Comparison of ENCODE assay signal across 2 cellular contexts in the genomic region with DNA sequence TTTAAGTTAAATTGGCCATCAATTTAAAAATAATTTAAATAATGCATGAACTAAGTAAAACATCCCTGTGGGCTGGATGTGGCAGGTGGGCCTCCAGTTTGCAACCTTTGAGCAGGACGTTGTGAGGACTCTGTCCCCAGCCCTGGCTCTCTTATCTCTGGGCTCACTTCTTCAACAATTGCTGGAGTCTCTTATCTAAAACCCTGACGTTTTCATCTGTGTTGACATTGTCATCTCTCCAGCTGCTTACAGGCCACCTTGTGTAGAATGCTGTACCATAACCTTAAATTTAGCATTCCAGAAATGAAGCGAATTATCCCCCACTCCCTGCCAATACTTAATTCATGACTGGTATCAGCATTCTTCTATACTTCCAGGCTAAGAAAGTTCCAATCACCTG.
TF ChIP-seq lines count a peak whose summit lies in the region.

No MANE protein-coding gene starts in this region.

TF ChIP-seq in HepG2, 621 proteins besides CTCF, POLR2A, EP300 and RAD21 (continued from another document and continues in another):
- peak; percentile 81 for TF ChIP-seq KDM6A (CRISPR knock-in tag; IDR thresholded peaks at IDR 0.05; ENCODE audit: low read depth)
- TF ChIP-seq HOXA3 (CRISPR knock-in tag; IDR thresholded peaks at IDR 0.05), result peak; percentile 86
- TF ChIP-seq ZNF264 (CRISPR knock-in tag; IDR thresholded peaks at IDR 0.05), result peak; percentile 55
- TF ChIP-seq NFIC (IDR thresholded peaks at IDR 0.05; ENCODE audit: low read length), result peak; percentile 52; the same call in 1 of the 2 replicates
- TF ChIP-seq, protein P1, sequence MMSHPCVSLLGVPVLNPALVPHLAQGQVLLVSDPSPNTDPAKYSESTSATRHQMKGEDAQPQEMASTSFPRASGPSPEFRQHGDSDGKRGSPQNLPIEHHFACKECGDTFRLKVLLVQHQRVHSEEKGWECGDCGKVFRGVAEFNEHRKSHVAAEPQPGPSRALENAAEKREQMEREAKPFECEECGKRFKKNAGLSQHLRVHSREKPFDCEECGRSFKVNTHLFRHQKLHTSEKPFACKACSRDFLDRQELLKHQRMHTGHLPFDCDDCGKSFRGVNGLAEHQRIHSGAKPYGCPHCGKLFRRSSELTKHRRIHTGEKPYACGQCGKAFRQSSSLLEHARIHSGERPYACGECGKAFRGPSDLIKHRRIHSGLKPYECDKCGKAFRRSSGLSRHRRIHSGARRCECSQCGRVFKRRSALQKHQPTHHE (CRISPR knock-in tag; IDR thresholded peaks at IDR 0.05; ENCODE audit: borderline replicate concordance), result no peak
- no peak for TF ChIP-seq YY1 (IDR thresholded peaks at IDR 0.05; ENCODE audit: insufficient read depth, insufficient replicate concordance, low read depth, low read length)
- 0 out of 2 replicates have a peak, but pooled peaks have one; percentile 54 for TF ChIP-seq RXRB (CRISPR knock-in tag; IDR thresholded peaks at IDR 0.05; ENCODE audit: borderline replicate concordance)
- 0 out of 2 replicates have a peak, but pooled peaks have one; percentile 24 for TF ChIP-seq ZNF317 (CRISPR knock-in tag; IDR thresholded peaks at IDR 0.05)
- TF ChIP-seq TCF7L2 (IDR thresholded peaks at IDR 0.05; ENCODE audit: low read depth, low read length), result no peak
- peak; percentile 94 for TF ChIP-seq SOX5 (CRISPR knock-in tag; IDR thresholded peaks at IDR 0.05; ENCODE audit: borderline replicate concordance)
- TF ChIP-seq, protein P2, sequence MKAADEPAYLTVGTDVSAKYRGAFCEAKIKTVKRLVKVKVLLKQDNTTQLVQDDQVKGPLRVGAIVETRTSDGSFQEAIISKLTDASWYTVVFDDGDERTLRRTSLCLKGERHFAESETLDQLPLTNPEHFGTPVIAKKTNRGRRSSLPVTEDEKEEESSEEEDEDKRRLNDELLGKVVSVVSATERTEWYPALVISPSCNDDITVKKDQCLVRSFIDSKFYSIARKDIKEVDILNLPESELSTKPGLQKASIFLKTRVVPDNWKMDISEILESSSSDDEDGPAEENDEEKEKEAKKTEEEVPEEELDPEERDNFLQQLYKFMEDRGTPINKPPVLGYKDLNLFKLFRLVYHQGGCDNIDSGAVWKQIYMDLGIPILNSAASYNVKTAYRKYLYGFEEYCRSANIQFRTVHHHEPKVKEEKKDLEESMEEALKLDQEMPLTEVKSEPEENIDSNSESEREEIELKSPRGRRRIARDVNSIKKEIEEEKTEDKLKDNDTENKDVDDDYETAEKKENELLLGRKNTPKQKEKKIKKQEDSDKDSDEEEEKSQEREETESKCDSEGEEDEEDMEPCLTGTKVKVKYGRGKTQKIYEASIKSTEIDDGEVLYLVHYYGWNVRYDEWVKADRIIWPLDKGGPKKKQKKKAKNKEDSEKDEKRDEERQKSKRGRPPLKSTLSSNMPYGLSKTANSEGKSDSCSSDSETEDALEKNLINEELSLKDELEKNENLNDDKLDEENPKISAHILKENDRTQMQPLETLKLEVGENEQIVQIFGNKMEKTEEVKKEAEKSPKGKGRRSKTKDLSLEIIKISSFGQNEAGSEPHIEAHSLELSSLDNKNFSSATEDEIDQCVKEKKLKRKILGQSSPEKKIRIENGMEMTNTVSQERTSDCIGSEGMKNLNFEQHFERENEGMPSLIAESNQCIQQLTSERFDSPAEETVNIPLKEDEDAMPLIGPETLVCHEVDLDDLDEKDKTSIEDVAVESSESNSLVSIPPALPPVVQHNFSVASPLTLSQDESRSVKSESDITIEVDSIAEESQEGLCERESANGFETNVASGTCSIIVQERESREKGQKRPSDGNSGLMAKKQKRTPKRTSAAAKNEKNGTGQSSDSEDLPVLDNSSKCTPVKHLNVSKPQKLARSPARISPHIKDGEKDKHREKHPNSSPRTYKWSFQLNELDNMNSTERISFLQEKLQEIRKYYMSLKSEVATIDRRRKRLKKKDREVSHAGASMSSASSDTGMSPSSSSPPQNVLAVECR (CRISPR knock-in tag; IDR thresholded peaks at IDR 0.05; ENCODE audit: borderline replicate concordance), result 0 out of 2 replicates have a peak, but pooled peaks have one; percentile 16
- TF ChIP-seq SAP130 (CRISPR knock-in tag; IDR thresholded peaks at IDR 0.05; ENCODE audit: low read depth), result peak; percentile 83
- 0 out of 2 replicates have a peak, but pooled peaks have one; percentile 27 for TF ChIP-seq ZNF256 (CRISPR knock-in tag; conservative IDR thresholded peaks at IDR 0.05)
- peak; percentile 63; the same call in 1 of the 2 replicates for TF ChIP-seq ATF1 (CRISPR knock-in tag; IDR thresholded peaks at IDR 0.05)
- peak; percentile 88 for TF ChIP-seq FOXA3 (CRISPR knock-in tag; IDR thresholded peaks at IDR 0.05)
- TF ChIP-seq ZNF790 (CRISPR knock-in tag; IDR thresholded peaks at IDR 0.05; ENCODE audit: borderline replicate concordance), result no peak
- peak; percentile 38; the same call in 1 of the 2 replicates for TF ChIP-seq REPIN1 (CRISPR knock-in tag; IDR thresholded peaks at IDR 0.05; ENCODE audit: borderline replicate concordance, low read depth)
- TF ChIP-seq ZBTB20 (CRISPR knock-in tag; IDR thresholded peaks at IDR 0.05; ENCODE audit: borderline replicate concordance, low read depth), result peak; percentile 49; the same call in 1 of the 2 replicates
- no peak for TF ChIP-seq NFKBIZ (CRISPR knock-in tag; IDR thresholded peaks at IDR 0.05)
- TF ChIP-seq, protein P3, sequence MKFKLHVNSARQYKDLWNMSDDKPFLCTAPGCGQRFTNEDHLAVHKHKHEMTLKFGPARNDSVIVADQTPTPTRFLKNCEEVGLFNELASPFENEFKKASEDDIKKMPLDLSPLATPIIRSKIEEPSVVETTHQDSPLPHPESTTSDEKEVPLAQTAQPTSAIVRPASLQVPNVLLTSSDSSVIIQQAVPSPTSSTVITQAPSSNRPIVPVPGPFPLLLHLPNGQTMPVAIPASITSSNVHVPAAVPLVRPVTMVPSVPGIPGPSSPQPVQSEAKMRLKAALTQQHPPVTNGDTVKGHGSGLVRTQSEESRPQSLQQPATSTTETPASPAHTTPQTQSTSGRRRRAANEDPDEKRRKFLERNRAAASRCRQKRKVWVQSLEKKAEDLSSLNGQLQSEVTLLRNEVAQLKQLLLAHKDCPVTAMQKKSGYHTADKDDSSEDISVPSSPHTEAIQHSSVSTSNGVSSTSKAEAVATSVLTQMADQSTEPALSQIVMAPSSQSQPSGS (CRISPR knock-in tag; IDR thresholded peaks at IDR 0.05), result peak; percentile 28; the same call in 1 of the 2 replicates
- TF ChIP-seq POGZ (CRISPR knock-in tag; IDR thresholded peaks at IDR 0.05), result peak; percentile 71
- TF ChIP-seq HOXA7 (CRISPR knock-in tag; IDR thresholded peaks at IDR 0.05), result no peak
- peak; percentile 22; the same call in 1 of the 2 replicates for TF ChIP-seq ELF3 (CRISPR knock-in tag; IDR thresholded peaks at IDR 0.05)
- TF ChIP-seq, protein P4, sequence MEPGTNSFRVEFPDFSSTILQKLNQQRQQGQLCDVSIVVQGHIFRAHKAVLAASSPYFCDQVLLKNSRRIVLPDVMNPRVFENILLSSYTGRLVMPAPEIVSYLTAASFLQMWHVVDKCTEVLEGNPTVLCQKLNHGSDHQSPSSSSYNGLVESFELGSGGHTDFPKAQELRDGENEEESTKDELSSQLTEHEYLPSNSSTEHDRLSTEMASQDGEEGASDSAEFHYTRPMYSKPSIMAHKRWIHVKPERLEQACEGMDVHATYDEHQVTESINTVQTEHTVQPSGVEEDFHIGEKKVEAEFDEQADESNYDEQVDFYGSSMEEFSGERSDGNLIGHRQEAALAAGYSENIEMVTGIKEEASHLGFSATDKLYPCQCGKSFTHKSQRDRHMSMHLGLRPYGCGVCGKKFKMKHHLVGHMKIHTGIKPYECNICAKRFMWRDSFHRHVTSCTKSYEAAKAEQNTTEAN (CRISPR knock-in tag; conservative IDR thresholded peaks at IDR 0.05), result 0 out of 2 replicates have a peak, but pooled peaks have one; percentile 32

TF ChIP-seq in K562, 482 proteins besides CTCF, POLR2A, EP300 and RAD21 (continued from another document and continues in another):
- TF ChIP-seq, protein P5, sequence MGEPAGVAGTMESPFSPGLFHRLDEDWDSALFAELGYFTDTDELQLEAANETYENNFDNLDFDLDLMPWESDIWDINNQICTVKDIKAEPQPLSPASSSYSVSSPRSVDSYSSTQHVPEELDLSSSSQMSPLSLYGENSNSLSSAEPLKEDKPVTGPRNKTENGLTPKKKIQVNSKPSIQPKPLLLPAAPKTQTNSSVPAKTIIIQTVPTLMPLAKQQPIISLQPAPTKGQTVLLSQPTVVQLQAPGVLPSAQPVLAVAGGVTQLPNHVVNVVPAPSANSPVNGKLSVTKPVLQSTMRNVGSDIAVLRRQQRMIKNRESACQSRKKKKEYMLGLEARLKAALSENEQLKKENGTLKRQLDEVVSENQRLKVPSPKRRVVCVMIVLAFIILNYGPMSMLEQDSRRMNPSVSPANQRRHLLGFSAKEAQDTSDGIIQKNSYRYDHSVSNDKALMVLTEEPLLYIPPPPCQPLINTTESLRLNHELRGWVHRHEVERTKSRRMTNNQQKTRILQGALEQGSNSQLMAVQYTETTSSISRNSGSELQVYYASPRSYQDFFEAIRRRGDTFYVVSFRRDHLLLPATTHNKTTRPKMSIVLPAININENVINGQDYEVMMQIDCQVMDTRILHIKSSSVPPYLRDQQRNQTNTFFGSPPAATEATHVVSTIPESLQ (CRISPR knock-in tag; IDR thresholded peaks at IDR 0.05), result no peak
- TF ChIP-seq MAFF (IDR thresholded peaks at IDR 0.05; ENCODE audit: low read length), result no peak
- no peak for TF ChIP-seq NONO (IDR thresholded peaks at IDR 0.05; ENCODE audit: low read depth in 2 of 2, low read length in 1 of 2)
- 0 out of 2 replicates have a peak, but pooled peaks have one; percentile 20 for TF ChIP-seq ELF1 (tag; IDR thresholded peaks at IDR 0.05)
- TF ChIP-seq, protein P6, sequence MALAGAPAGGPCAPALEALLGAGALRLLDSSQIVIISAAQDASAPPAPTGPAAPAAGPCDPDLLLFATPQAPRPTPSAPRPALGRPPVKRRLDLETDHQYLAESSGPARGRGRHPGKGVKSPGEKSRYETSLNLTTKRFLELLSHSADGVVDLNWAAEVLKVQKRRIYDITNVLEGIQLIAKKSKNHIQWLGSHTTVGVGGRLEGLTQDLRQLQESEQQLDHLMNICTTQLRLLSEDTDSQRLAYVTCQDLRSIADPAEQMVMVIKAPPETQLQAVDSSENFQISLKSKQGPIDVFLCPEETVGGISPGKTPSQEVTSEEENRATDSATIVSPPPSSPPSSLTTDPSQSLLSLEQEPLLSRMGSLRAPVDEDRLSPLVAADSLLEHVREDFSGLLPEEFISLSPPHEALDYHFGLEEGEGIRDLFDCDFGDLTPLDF (CRISPR knock-in tag; IDR thresholded peaks at IDR 0.05), result no peak
- no peak for TF ChIP-seq ZNF76 (CRISPR knock-in tag; IDR thresholded peaks at IDR 0.05; ENCODE audit: borderline replicate concordance)
- TF ChIP-seq TRIM24 (IDR thresholded peaks at IDR 0.05), result 0 out of 4 replicates have a peak, but pooled peaks of 1 of the 2 experiments have one; percentile 21
- TF ChIP-seq ZNF551 (CRISPR knock-in tag; IDR thresholded peaks at IDR 0.05), result no peak
- TF ChIP-seq, protein P7, sequence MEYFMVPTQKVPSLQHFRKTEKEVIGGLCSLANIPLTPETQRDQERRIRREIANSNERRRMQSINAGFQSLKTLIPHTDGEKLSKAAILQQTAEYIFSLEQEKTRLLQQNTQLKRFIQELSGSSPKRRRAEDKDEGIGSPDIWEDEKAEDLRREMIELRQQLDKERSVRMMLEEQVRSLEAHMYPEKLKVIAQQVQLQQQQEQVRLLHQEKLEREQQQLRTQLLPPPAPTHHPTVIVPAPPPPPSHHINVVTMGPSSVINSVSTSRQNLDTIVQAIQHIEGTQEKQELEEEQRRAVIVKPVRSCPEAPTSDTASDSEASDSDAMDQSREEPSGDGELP (CRISPR knock-in tag; IDR thresholded peaks at IDR 0.05; ENCODE audit: borderline replicate concordance), result peak; percentile 29; the same call in 1 of the 2 replicates
- TF ChIP-seq, protein P8, sequence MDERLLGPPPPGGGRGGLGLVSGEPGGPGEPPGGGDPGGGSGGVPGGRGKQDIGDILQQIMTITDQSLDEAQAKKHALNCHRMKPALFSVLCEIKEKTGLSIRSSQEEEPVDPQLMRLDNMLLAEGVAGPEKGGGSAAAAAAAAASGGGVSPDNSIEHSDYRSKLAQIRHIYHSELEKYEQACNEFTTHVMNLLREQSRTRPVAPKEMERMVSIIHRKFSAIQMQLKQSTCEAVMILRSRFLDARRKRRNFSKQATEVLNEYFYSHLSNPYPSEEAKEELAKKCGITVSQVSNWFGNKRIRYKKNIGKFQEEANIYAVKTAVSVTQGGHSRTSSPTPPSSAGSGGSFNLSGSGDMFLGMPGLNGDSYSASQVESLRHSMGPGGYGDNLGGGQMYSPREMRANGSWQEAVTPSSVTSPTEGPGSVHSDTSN (CRISPR knock-in tag; IDR thresholded peaks at IDR 0.05; ENCODE audit: low read depth), result no peak
- TF ChIP-seq, protein P8 (tag; conservative IDR thresholded peaks at IDR 0.05; ENCODE audit: low read depth), result 0 out of 2 replicates have a peak, but pooled peaks have one; percentile 22
- TF ChIP-seq, protein P9, sequence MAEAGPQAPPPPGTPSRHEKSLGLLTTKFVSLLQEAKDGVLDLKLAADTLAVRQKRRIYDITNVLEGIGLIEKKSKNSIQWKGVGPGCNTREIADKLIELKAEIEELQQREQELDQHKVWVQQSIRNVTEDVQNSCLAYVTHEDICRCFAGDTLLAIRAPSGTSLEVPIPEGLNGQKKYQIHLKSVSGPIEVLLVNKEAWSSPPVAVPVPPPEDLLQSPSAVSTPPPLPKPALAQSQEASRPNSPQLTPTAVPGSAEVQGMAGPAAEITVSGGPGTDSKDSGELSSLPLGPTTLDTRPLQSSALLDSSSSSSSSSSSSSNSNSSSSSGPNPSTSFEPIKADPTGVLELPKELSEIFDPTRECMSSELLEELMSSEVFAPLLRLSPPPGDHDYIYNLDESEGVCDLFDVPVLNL (CRISPR knock-in tag; IDR thresholded peaks at IDR 0.05; ENCODE audit: low read depth), result no peak
- peak; percentile 14; the same call in 1 of the 2 replicates for TF ChIP-seq L3MBTL2 (IDR thresholded peaks at IDR 0.05)
- no peak for TF ChIP-seq FOXJ3 (CRISPR knock-in tag; IDR thresholded peaks at IDR 0.05)
- TF ChIP-seq TCF7 (IDR thresholded peaks at IDR 0.05; ENCODE audit: borderline replicate concordance), result no peak
- TF ChIP-seq TBL1XR1 (IDR thresholded peaks at IDR 0.05; ENCODE audit: low read length in 2 of 2), result 0 out of 4 replicates have a peak, but pooled peaks of 1 of the 2 experiments have one; percentile 34
- TF ChIP-seq GATAD2A (IDR thresholded peaks at IDR 0.05), result 0 out of 2 replicates have a peak, but pooled peaks have one; percentile 28
- no peak for TF ChIP-seq COPS2 (conservative IDR thresholded peaks at IDR 0.05)
- TF ChIP-seq, protein P10, sequence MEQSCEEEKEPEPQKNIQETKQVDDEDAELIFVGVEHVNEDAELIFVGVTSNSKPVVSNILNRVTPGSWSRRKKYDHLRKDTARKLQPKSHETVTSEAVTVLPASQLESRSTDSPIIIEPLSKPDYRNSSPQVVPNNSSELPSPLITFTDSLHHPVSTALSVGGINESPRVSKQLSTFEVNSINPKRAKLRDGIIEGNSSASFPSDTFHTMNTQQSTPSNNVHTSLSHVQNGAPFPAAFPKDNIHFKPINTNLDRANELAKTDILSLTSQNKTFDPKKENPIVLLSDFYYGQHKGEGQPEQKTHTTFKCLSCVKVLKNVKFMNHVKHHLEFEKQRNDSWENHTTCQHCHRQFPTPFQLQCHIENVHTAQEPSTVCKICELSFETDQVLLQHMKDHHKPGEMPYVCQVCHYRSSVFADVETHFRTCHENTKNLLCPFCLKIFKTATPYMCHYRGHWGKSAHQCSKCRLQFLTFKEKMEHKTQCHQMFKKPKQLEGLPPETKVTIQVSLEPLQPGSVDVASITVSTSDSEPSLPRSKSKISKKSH (CRISPR knock-in tag; IDR thresholded peaks at IDR 0.05), result no peak
- no peak for TF ChIP-seq CREBBP (IDR thresholded peaks at IDR 0.05; ENCODE audit: low read depth, low read length)
